ENCODE assay signal across 10 cellular contexts in genomic region chr9:114098660-114099522, GRCh38. TPM values are rescaled to one million over a fixed set of nuclear protein-coding genes. Genes with fewer than 3 reads are reported as not detected.
A peak's percentile ranks its signal among the peaks of the same experiment; 100 is the strongest.
DNase-seq lines count a peak whose midpoint lies in the region; ATAC-seq and TF ChIP-seq lines count a peak whose summit lies in the region.
"Had no signal": no experiment of that assay in that cellular context is flagged by ENCODE, and none has a peak within 500 bp of the region (broad histone marks: within the 10 kb centered on the region; RNA-seq: fewer than 3 reads in every experiment).

Gene KIF12, minus strand, starts transcription at chr9:114099292. Its CDS starts 16 bp downstream, at chr9:114099276.

- no peaks in the 10 kb centered on the region for H4K20me1 ChIP-seq in GM23338 (replicated peaks; ENCODE audit: insufficient read depth)
- no peaks in the 10 kb centered on the region for H4K20me1 ChIP-seq in PC-3 (ENCODE audit: low read length)

- intact Hi-C loops in PC-3 (cut with micrococcal nuclease) (no loop called here), aorta (cut with DNase I) (no loop called here)

- H3K36me3 ChIP-seq in GM23338 (ENCODE audit: insufficient read depth) (no peaks in the 10 kb centered on the region), PC-3 (ENCODE audit: low read depth, low read length) (no peaks in the 10 kb centered on the region), mucosa of stomach (ENCODE audit: control insufficient read depth, insufficient read depth, low read length) (no peaks in the 10 kb centered on the region), aorta (ENCODE audit: control insufficient read depth in 1 of 2, insufficient read depth in 2 of 2, low read length in 1 of 2) (no peaks in the 10 kb centered on the region)

- ATAC-seq in GM23338: peak; percentile 78
- ATAC-seq in PC-3: peak; percentile 42
- peak; percentile 27 for ATAC-seq in aorta (ENCODE audit: low FRiP score)
- ATAC-seq in GM21447 (IDR thresholded peaks at IDR 0.05; ENCODE audit: unreplicated experiment): no peak
- no peak for ATAC-seq in GM21528 (IDR thresholded peaks at IDR 0.05; ENCODE audit: low FRiP score, unreplicated experiment)

- POLR2A ChIA-PET in PC-3 (lab: Charles Lee; ENCODE audit: unreplicated experiment): no interaction called here

- H3K27me3 Mint-ChIP-seq in GM23338 (ENCODE audit: insufficient read depth, low read depth, poor library complexity) (peaks cover 32% of the 10 kb centered on the region), endothelial cell (ENCODE audit: unreplicated experiment) (peaks cover 24% of the 10 kb centered on the region)

- H3K4me1 Mint-ChIP-seq in GM23338: peaks cover 18% of the 10 kb centered on the region
- peaks cover 4% of the 10 kb centered on the region for H3K4me1 Mint-ChIP-seq in endothelial cell (ENCODE audit: unreplicated experiment)

- H3F3A ChIP-seq in GM23338 (replicated peaks; ENCODE audit: low read depth): no peaks in the 10 kb centered on the region
- no peaks in the 10 kb centered on the region for H3F3A ChIP-seq in PC-3 (ENCODE audit: low read length, unreplicated experiment)

- no peak within 1 kb of the TSS for H3K9ac ChIP-seq in PC-3 (ENCODE audit: low read length)
- H3K9ac ChIP-seq in mucosa of stomach (ENCODE audit: low read length): peak within 1 kb of the TSS; percentile 42

- peak within 1 kb of the TSS; percentile 69 for H3K4me3 ChIP-seq in GM23338
- peak within 1 kb of the TSS; percentile 69 for H3K4me3 ChIP-seq in PC-3 (ENCODE audit: low read length)
- peak within 1 kb of the TSS; percentile 40 for H3K4me3 ChIP-seq in mucosa of stomach (ENCODE audit: low read length)
- peak within 1 kb of the TSS; percentile 15 to 51 for H3K4me3 ChIP-seq in aorta (ENCODE audit: low read length in 2 of 2)

- CTCF ChIA-PET in PC-3 (lab: Charles Lee): no interaction called here

- TF ChIP-seq CTCF in GM23338 (conservative IDR thresholded peaks at IDR 0.05; ENCODE audit: low read depth in 2 of 2): peak in 1 of 2 experiments; percentile 24; a peak in 2 of 4 replicates
- TF ChIP-seq CTCF in PC-3 (conservative IDR thresholded peaks at IDR 0.05; ENCODE audit: low read depth, low read length): no peak
- no peak for TF ChIP-seq CTCF in endothelial cell (IDR thresholded peaks at IDR 0.05; ENCODE audit: unreplicated experiment)

- H3K9me3 Mint-ChIP-seq in GM23338: peaks cover 13% of the 10 kb centered on the region
- peaks cover 4% of the 10 kb centered on the region for H3K9me3 Mint-ChIP-seq in endothelial cell (ENCODE audit: unreplicated experiment)

- H3K27me3 ChIP-seq in GM23338 (ENCODE audit: insufficient read depth): peaks cover 32% of the 10 kb centered on the region
- H3K27me3 ChIP-seq in PC-3 (ENCODE audit: low read length): no peaks in the 10 kb centered on the region
- no peaks in the 10 kb centered on the region for H3K27me3 ChIP-seq in mucosa of stomach (ENCODE audit: control insufficient read depth, insufficient read depth, low read length)
- H3K27me3 ChIP-seq in aorta (ENCODE audit: control insufficient read depth in 1 of 2, insufficient read depth in 2 of 2, low read length in 1 of 2): no peaks in the 10 kb centered on the region

- H3K79me2 ChIP-seq in GM23338 (replicated peaks; ENCODE audit: insufficient read depth) (no peaks in the 10 kb centered on the region), PC-3 (ENCODE audit: low read length) (no peaks in the 10 kb centered on the region)

- WGBS in aorta, 2 donors: 29 to 35% methylated on average over 42 to 45 of the region's 45 CpGs

- H3K9me2 ChIP-seq in GM23338 (ENCODE audit: insufficient read depth) (no peaks in the 10 kb centered on the region), PC-3 (replicated peaks; ENCODE audit: low read length) (no peaks in the 10 kb centered on the region)

- H3K4me3 Mint-ChIP-seq in GM23338 (peak within 1 kb of the TSS; percentile 83), endothelial cell (ENCODE audit: unreplicated experiment) (no peak within 1 kb of the TSS)

- H3K27ac Mint-ChIP-seq in GM23338 (no peak within 1 kb of the TSS), endothelial cell (ENCODE audit: unreplicated experiment) (no peak within 1 kb of the TSS)

- peak within 1 kb of the TSS; percentile 98 for H2AFZ ChIP-seq in GM23338
- peak within 1 kb of the TSS; percentile 64; the same call in 1 of the 2 replicates for H2AFZ ChIP-seq in PC-3 (ENCODE audit: low read length)

- H3K9me3 ChIP-seq in PC-3 (ENCODE audit: low read length) (0 out of 2 replicates have a peak, but pooled peaks cover 6% of the 10 kb centered on the region), mucosa of stomach (ENCODE audit: control insufficient read depth, low read length) (no peaks in the 10 kb centered on the region), aorta (ENCODE audit: control insufficient read depth, low read length) (peaks cover 2% of the 10 kb centered on the region)

- peak; percentile 94 for DNase-seq in GM23338 (ENCODE audit: low spot score)
- peak; percentile 25 for DNase-seq in PC-3
- peak; percentile 37 for DNase-seq in endothelial cell (ENCODE audit: low spot score)
- no peak for DNase-seq in aorta
- DNase-seq in cerebellar nuclear complex (lab: John Stamatoyannopoulos, UW): no peak

- no TSS peak for BruUV-seq in PC-3 (replicated peaks; lab: Mats Ljungman, UMichigan)

- H3K27ac ChIP-seq in GM23338 (ENCODE audit: low read depth) (no peak within 1 kb of the TSS), PC-3 (ENCODE audit: low read length) (no peak within 1 kb of the TSS), aorta (ENCODE audit: low read depth in 1 of 2, low read length in 2 of 2) (no peak within 1 kb of the TSS)

- H3K4me1 ChIP-seq in GM23338 (ENCODE audit: insufficient read depth) (peaks cover 13% of the 10 kb centered on the region), PC-3 (ENCODE audit: insufficient read depth, low read length) (no peaks in the 10 kb centered on the region), mucosa of stomach (ENCODE audit: control insufficient read depth, insufficient read depth, low read length) (peaks cover 16% of the 10 kb centered on the region), aorta (ENCODE audit: control insufficient read depth in 1 of 2, insufficient read depth in 2 of 2, low read length in 2 of 2) (no peaks in the 10 kb centered on the region)

- H3K36me3 Mint-ChIP-seq in GM23338 (ENCODE audit: low read depth) (no peaks in the 10 kb centered on the region; the same call in 1 of the 3 replicates), endothelial cell (ENCODE audit: low read depth, unreplicated experiment) (no peaks in the 10 kb centered on the region)

- H3K4me2 ChIP-seq in GM23338 (peak within 1 kb of the TSS; percentile 97), PC-3 (ENCODE audit: low read length) (peak within 1 kb of the TSS; percentile 75)

TF ChIP-seq in GM23338, 12 proteins besides CTCF, POLR2A, EP300 and RAD21:
- TF ChIP-seq EZH2 (IDR thresholded peaks at IDR 0.05; ENCODE audit: low read depth, unreplicated experiment): peak; percentile 10
- TF ChIP-seq NANOG (IDR thresholded peaks at IDR 0.05; ENCODE audit: borderline replicate concordance): no peak

RNA-seq across cellular contexts. Expression of gene KIF12, which starts in this region (rescaled TPM):
- 0.58 and 4.3 TPM in 2 replicates for total RNA-seq in GM23338 (2014; rRNA removed; shearing (Covaris generic))
- polyA plus RNA-seq in GM23338 (2016; fragmentation: Nextera tagmentation; extraction: Ambion mirVana) (4.2 and 4.7 TPM in 2 replicates), aorta (1 to 10 TPM in 1 of 2 donors, under 1 TPM in 1; 0.38 to 8.4 TPM)
- total RNA-seq in PC-3 (2014; rRNA removed) (4.4 and 6.3 TPM in 2 replicates), endothelial cell (ENCODE audit: unreplicated experiment) (0.26 TPM), aorta (not detected)
- total RNA-seq: LHCN-M2, myocyte had no signal

Comparison
In these comparisons a context has a peak if more than half of its experiments do, and no peak if none do; other contexts are left out.
1. Peak in DNase-seq in endothelial cell; RNA of the gene not detected or under 1 TPM.
2. ATAC-seq: peak in GM23338 (single experiment), PC-3 (single experiment) and aorta (single experiment); none in GM21447 (single experiment) and GM21528 (single experiment).
3. DNase-seq: peak in GM23338 (single experiment) and PC-3 (single experiment); none in aorta (0 of 2) and cerebellar nuclear complex (0 of 2).
4. Peak in every context shown above with its lines, with median percentiles within 50 percentile points of each other: H3K4me3 ChIP-seq.